ENCODE assay signal across 8 cellular contexts in genomic region chr11:47917643-47918369, GRCh38.
DNase-seq lines count a peak whose midpoint lies in the region; ATAC-seq and TF ChIP-seq lines count a peak whose summit lies in the region.

No MANE protein-coding gene starts in this region.

- no peaks in the 10 kb centered on the region for H3K9me3 Mint-ChIP-seq in activated T-helper 2 cell treated with anti-CD3 and anti-CD28 coated beads, Interferon-gamma antibody, Interleukin-2, Interleukin-4, amounts not matched to agents 10 μg/mL and 5 μg/mL and 100 μg/mL, durations not matched to agents 14 hours and 24 hours and 36 hours

- WGBS in esophagus muscularis mucosa, result 56% methylated on average over 9 of the region's 10 CpGs

- no peaks in the 10 kb centered on the region for H3K36me3 Mint-ChIP-seq in activated T-helper 2 cell treated with anti-CD3 and anti-CD28 coated beads, Interferon-gamma antibody, Interleukin-2, Interleukin-4, amounts not matched to agents 10 μg/mL and 5 μg/mL and 100 μg/mL, durations not matched to agents 14 hours and 24 hours and 36 hours (ENCODE audit: low read depth)

- no peak overlapping the region for H3K27ac Mint-ChIP-seq in activated T-helper 2 cell treated with anti-CD3 and anti-CD28 coated beads, Interferon-gamma antibody, Interleukin-2, Interleukin-4, amounts not matched to agents 10 μg/mL and 5 μg/mL and 100 μg/mL, durations not matched to agents 14 hours and 24 hours and 36 hours

- H3K9me3 ChIP-seq in DND-41 (ENCODE audit: insufficient read depth, low read length, severe bottlenecking) (no peaks in the 10 kb centered on the region), KOPT-K1 (ENCODE audit: insufficient read depth, low read length, poor library complexity, severe bottlenecking) (no peaks in the 10 kb centered on the region), esophagus muscularis mucosa (no peaks in the 10 kb centered on the region), muscle layer of duodenum (ENCODE audit: control insufficient read depth in 1 of 2, low read length in 2 of 2) (no peaks in the 10 kb centered on the region)

- peak overlapping the region; percentile 42 for H3K27ac ChIP-seq in DND-41 (ENCODE audit: low read length)
- peak overlapping the region; percentile 56 for H3K27ac ChIP-seq in KOPT-K1 (ENCODE audit: low read depth, low read length, poor library complexity, severe bottlenecking)
- peak overlapping the region; percentile 52 to 71 (median 60) for H3K27ac ChIP-seq in esophagus muscularis mucosa (replicated peaks in 1 of 4)
- peak overlapping the region; percentile 47 for H3K27ac ChIP-seq in muscle layer of duodenum (ENCODE audit: low read length)

- TF ChIP-seq CTCF in DND-41 (IDR thresholded peaks at IDR 0.05; ENCODE audit: borderline replicate concordance, extremely low read depth, low read length, poor library complexity, severe bottlenecking) (no peak), esophagus muscularis mucosa (IDR thresholded peaks at IDR 0.05) (no peak)

- H3K4me1 ChIP-seq in DND-41 (ENCODE audit: insufficient read depth, low read length), result peaks cover 44% of the 10 kb centered on the region
- H3K4me1 ChIP-seq in esophagus muscularis mucosa, result peaks cover 12 to 32% (median 25%) of the 10 kb centered on the region in 4 donors
- peaks cover 0 to 16% of the 10 kb centered on the region in 2 donors for H3K4me1 ChIP-seq in muscle layer of duodenum (ENCODE audit: control insufficient read depth in 1 of 2, insufficient read depth in 2 of 2, low read length in 2 of 2)

- H3K9ac ChIP-seq in DND-41 (ENCODE audit: low read depth, low read length), result no peak overlapping the region

- H2AFZ ChIP-seq in DND-41 (ENCODE audit: low read depth, low read length), result peak overlapping the region; percentile 34; the same call in 1 of the 2 replicates

- DNase-seq in DND-41, result peak; percentile 73
- DNase-seq in esophagus muscularis mucosa (ENCODE audit: extremely low spot score), result peak; percentile 94
- DNase-seq in activated T-helper 2 cell treated with anti-CD3 and anti-CD28 coated beads, Interferon-gamma antibody, Interleukin-2, Interleukin-4, amounts not matched to agents 10 μg/mL and 5 μg/mL and 100 μg/mL, durations not matched to agents 14 hours and 24 hours and 36 hours (ENCODE audit: low spot score), result no peak
- DNase-seq in HuH-7.5 (ENCODE audit: low spot score), result no peak

- no peaks in the 10 kb centered on the region for H4K20me1 ChIP-seq in DND-41 (ENCODE audit: insufficient read depth, low read length)

- peak; percentile 71 for ATAC-seq in DND-41 (ENCODE audit: insufficient read depth, low read depth)
- ATAC-seq in HG02610 (IDR thresholded peaks at IDR 0.05; ENCODE audit: unreplicated experiment), result no peak

- no peak for TF ChIP-seq POLR2A in esophagus muscularis mucosa (IDR thresholded peaks at IDR 0.05; ENCODE audit: low read depth)

- TF ChIP-seq EP300 in esophagus muscularis mucosa (IDR thresholded peaks at IDR 0.05), result no peak

- H3K27me3 Mint-ChIP-seq in activated T-helper 2 cell treated with anti-CD3 and anti-CD28 coated beads, Interferon-gamma antibody, Interleukin-2, Interleukin-4, amounts not matched to agents 10 μg/mL and 5 μg/mL and 100 μg/mL, durations not matched to agents 14 hours and 24 hours and 36 hours (ENCODE audit: low read depth), result no peaks in the 10 kb centered on the region

- H3K4me3 ChIP-seq in DND-41 (ENCODE audit: low read depth in 1 of 2, low read length in 2 of 2), result no peak overlapping the region
- peak overlapping the region in 2 of 4 donors; percentile 16 to 40 for H3K4me3 ChIP-seq in esophagus muscularis mucosa
- H3K4me3 ChIP-seq in muscle layer of duodenum (ENCODE audit: low read depth in 1 of 2, low read length in 2 of 2), result no peak overlapping the region

- intact Hi-C loops in esophagus muscularis mucosa (cut with DNase I), result no loop called here
- intact Hi-C loops in activated T-helper 2 cell treated with anti-CD3 and anti-CD28 coated beads, Interferon-gamma antibody, Interleukin-2, Interleukin-4, amounts not matched to agents 10 μg/mL and 5 μg/mL and 100 μg/mL, durations not matched to agents 14 hours and 24 hours and 36 hours (cut with micrococcal nuclease), result no loop called here

- H3K4me2 ChIP-seq in DND-41 (ENCODE audit: insufficient read depth, low read length), result peak overlapping the region; percentile 27

- H3K4me1 Mint-ChIP-seq in activated T-helper 2 cell treated with anti-CD3 and anti-CD28 coated beads, Interferon-gamma antibody, Interleukin-2, Interleukin-4, amounts not matched to agents 10 μg/mL and 5 μg/mL and 100 μg/mL, durations not matched to agents 14 hours and 24 hours and 36 hours (ENCODE audit: low read depth), result peaks cover 41% of the 10 kb centered on the region

- no peaks in the 10 kb centered on the region for H3K27me3 ChIP-seq in DND-41 (ENCODE audit: insufficient read depth, low read length, poor library complexity)
- H3K27me3 ChIP-seq in esophagus muscularis mucosa, result no peaks in the 10 kb centered on the region
- no peaks in the 10 kb centered on the region for H3K27me3 ChIP-seq in muscle layer of duodenum (ENCODE audit: low read depth, low read length)

- H3K36me3 ChIP-seq in DND-41 (ENCODE audit: insufficient read depth, low read length) (no peaks in the 10 kb centered on the region), KOPT-K1 (ENCODE audit: insufficient read depth, low read length) (no peaks in the 10 kb centered on the region), esophagus muscularis mucosa (no peaks in the 10 kb centered on the region), muscle layer of duodenum (ENCODE audit: control insufficient read depth in 1 of 2, insufficient read depth in 2 of 2, low read length in 2 of 2) (no peaks in the 10 kb centered on the region)

- no peaks in the 10 kb centered on the region for H3K79me2 ChIP-seq in DND-41 (ENCODE audit: insufficient read depth, low read length)

- H3K4me3 Mint-ChIP-seq in activated T-helper 2 cell treated with anti-CD3 and anti-CD28 coated beads, Interferon-gamma antibody, Interleukin-2, Interleukin-4, amounts not matched to agents 10 μg/mL and 5 μg/mL and 100 μg/mL, durations not matched to agents 14 hours and 24 hours and 36 hours (ENCODE audit: low read depth), result no peak overlapping the region

TF ChIP-seq in PFSK-1, 5 proteins besides CTCF, POLR2A, EP300 and RAD21:
- TF ChIP-seq SIN3A (IDR thresholded peaks at IDR 0.05; ENCODE audit: borderline replicate concordance, insufficient read depth, low read length), result no peak; the same call in 1 of the 2 replicates
- TF ChIP-seq, protein P1, sequence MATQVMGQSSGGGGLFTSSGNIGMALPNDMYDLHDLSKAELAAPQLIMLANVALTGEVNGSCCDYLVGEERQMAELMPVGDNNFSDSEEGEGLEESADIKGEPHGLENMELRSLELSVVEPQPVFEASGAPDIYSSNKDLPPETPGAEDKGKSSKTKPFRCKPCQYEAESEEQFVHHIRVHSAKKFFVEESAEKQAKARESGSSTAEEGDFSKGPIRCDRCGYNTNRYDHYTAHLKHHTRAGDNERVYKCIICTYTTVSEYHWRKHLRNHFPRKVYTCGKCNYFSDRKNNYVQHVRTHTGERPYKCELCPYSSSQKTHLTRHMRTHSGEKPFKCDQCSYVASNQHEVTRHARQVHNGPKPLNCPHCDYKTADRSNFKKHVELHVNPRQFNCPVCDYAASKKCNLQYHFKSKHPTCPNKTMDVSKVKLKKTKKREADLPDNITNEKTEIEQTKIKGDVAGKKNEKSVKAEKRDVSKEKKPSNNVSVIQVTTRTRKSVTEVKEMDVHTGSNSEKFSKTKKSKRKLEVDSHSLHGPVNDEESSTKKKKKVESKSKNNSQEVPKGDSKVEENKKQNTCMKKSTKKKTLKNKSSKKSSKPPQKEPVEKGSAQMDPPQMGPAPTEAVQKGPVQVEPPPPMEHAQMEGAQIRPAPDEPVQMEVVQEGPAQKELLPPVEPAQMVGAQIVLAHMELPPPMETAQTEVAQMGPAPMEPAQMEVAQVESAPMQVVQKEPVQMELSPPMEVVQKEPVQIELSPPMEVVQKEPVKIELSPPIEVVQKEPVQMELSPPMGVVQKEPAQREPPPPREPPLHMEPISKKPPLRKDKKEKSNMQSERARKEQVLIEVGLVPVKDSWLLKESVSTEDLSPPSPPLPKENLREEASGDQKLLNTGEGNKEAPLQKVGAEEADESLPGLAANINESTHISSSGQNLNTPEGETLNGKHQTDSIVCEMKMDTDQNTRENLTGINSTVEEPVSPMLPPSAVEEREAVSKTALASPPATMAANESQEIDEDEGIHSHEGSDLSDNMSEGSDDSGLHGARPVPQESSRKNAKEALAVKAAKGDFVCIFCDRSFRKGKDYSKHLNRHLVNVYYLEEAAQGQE (IDR thresholded peaks at IDR 0.05; ENCODE audit: insufficient read depth in 1 of 2, low read depth in 2 of 2, low read length in 2 of 2), result no peak
- TF ChIP-seq TAF1 (IDR thresholded peaks at IDR 0.05; ENCODE audit: borderline replicate concordance, insufficient read depth, low read length), result peak; percentile 63; the same call in 1 of the 2 replicates
- peak; percentile 46 for TF ChIP-seq FOXP2 (optimal IDR thresholded peaks at IDR 0.05; ENCODE audit: borderline replicate concordance, extremely low read depth, extremely low read length, insufficient read depth)
- peak; percentile 87 for TF ChIP-seq POLR2AphosphoS5 (IDR thresholded peaks at IDR 0.05; ENCODE audit: low read depth, low read length)

Comparison
In these comparisons a context has a peak if more than half of its experiments do, and no peak if none do; other contexts are left out.
1. DNase-seq: peak in DND-41 (single experiment) and esophagus muscularis mucosa (single experiment); none in activated T-helper 2 cell treated with anti-CD3 and anti-CD28 coated beads, Interferon-gamma antibody, Interleukin-2, Interleukin-4, amounts not matched to agents 10 μg/mL and 5 μg/mL and 100 μg/mL, durations not matched to agents 14 hours and 24 hours and 36 hours (single experiment) and HuH-7.5 (single experiment).
2. Peak in every context shown above with its lines, with median percentiles within 50 percentile points of each other: H3K27ac ChIP-seq.